ENCODE assay signal across 8 cellular contexts in the genomic region with DNA sequence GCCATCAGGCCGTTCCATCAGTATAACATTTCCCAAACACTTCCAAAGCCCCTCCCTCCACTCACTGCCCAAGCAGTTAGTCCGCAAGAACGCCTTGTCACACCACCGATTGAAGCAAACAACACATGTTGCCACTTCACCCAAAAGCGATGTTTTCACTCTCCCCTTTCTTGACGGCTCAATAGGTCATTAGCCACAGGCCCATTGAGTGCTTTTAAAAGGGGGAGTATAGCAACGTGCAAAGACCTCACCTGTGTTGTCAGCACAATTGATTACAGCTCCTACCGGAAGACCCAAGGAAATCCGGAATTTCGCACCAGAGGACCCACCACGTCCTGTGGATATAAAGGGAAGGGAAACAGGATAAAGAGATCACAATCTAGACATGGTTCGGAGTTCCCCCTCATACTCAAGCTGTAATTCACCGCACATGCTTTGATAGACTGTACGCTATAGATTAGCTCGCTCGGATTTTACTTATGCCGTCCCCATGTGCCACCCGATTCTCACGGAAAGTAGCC. TPM values are rescaled to one million over a fixed set of nuclear protein-coding genes. Genes with fewer than 3 reads are reported as not detected.
A peak's percentile ranks its signal among the peaks of the same experiment; 100 is the strongest.
DNase-seq lines count a peak whose midpoint lies in the region; ATAC-seq and TF ChIP-seq lines count a peak whose summit lies in the region.

No MANE protein-coding gene starts in this region.

- DNase-seq in cardiac muscle cell (ENCODE audit: low read depth in 1 of 2, low spot score in 1 of 2) (no peak), cardiac septum (ENCODE audit: low spot score) (no peak), hepatocyte (ENCODE audit: low spot score) (no peak), smooth muscle cell (lab: John Stamatoyannopoulos, UW; ENCODE audit: unreplicated experiment) (no peak), activated gamma-delta T cell (lab: John Stamatoyannopoulos, UW) (no peak)
- no peak for DNase-seq in activated naive CD4-positive, alpha-beta T cell treated with anti-CD3 and anti-CD28 coated beads, Interleukin-2, amount 50 U/mL, for 72 hours (ENCODE audit: low spot score in 2 of 2)

- H3K27me3 ChIP-seq in cardiac muscle cell (no peaks in the 10 kb centered on the region), hepatocyte (no peaks in the 10 kb centered on the region), smooth muscle cell (ENCODE audit: low read depth) (no peaks in the 10 kb centered on the region)

- peaks cover 39% of the 10 kb centered on the region for H3K79me2 ChIP-seq in hepatocyte
- peaks cover 36% of the 10 kb centered on the region for H3K79me2 ChIP-seq in smooth muscle cell (ENCODE audit: low read depth)

- peak overlapping the region; percentile 18 for H2AFZ ChIP-seq in hepatocyte
- peak overlapping the region; percentile 88 for H2AFZ ChIP-seq in smooth muscle cell (ENCODE audit: low read depth)

- ATAC-seq in activated naive CD4-positive, alpha-beta T cell treated with anti-CD3 and anti-CD28 coated beads, Interleukin-2, amount 50 U/mL, for 72 hours: peak in 1 of 2 donors; percentile 7
- ATAC-seq in GM19452 (IDR thresholded peaks at IDR 0.05; ENCODE audit: unreplicated experiment) (no peak), HG02678 (IDR thresholded peaks at IDR 0.05; ENCODE audit: unreplicated experiment) (no peak)

- H4K20me1 ChIP-seq in hepatocyte (ENCODE audit: insufficient read depth, poor library complexity, severe bottlenecking) (peaks cover 27% of the 10 kb centered on the region), smooth muscle cell (ENCODE audit: low read depth) (peaks cover 54% of the 10 kb centered on the region)

- H3K4me3 ChIP-seq in cardiac muscle cell (peak overlapping the region; percentile 88), hepatocyte (peak overlapping the region; percentile 67), smooth muscle cell (peak overlapping the region; percentile 83)

- H3K27ac Mint-ChIP-seq in activated naive CD4-positive, alpha-beta T cell treated with anti-CD3 and anti-CD28 coated beads, Interleukin-2, amount 50 U/mL, for 72 hours: peak overlapping the region; percentile 98 to 100

- H3K9me3 Mint-ChIP-seq in activated naive CD4-positive, alpha-beta T cell treated with anti-CD3 and anti-CD28 coated beads, Interleukin-2, amount 50 U/mL, for 72 hours: no peaks in the 10 kb centered on the region

- H3K4me2 ChIP-seq in hepatocyte: peak overlapping the region; percentile 95
- H3K4me2 ChIP-seq in smooth muscle cell: peak overlapping the region; percentile 100

- H3K36me3 Mint-ChIP-seq in activated naive CD4-positive, alpha-beta T cell treated with anti-CD3 and anti-CD28 coated beads, Interleukin-2, amount 50 U/mL, for 72 hours: peaks cover 45 to 55% of the 10 kb centered on the region in 2 donors

- intact Hi-C loops in cardiac septum (cut with DNase I): loop anchor here (1.0 kb wide), 1 partner anchor 28 kb away; a partner anchor contains a TSS

- under 1% methylated on average over 19 of the region's 19 CpGs for WGBS in hepatocyte (ENCODE audit: low lambda C conversion rate, missing lambda C conversion rate)
- under 1% methylated on average over 19 of the region's 19 CpGs for WGBS in smooth muscle cell (ENCODE audit: low lambda C conversion rate)

- no peaks in the 10 kb centered on the region for H3K9me3 ChIP-seq in cardiac muscle cell (ENCODE audit: low read depth)
- H3K9me3 ChIP-seq in hepatocyte (ENCODE audit: low read depth): no peaks in the 10 kb centered on the region
- no peaks in the 10 kb centered on the region for H3K9me3 ChIP-seq in smooth muscle cell (replicated peaks; ENCODE audit: low read depth)

- TF ChIP-seq CTCF in cardiac muscle cell (IDR thresholded peaks at IDR 0.05; ENCODE audit: low read depth, low read length): no peak
- TF ChIP-seq CTCF in hepatocyte (IDR thresholded peaks at IDR 0.05; ENCODE audit: poor library complexity): no peak
- no peak for TF ChIP-seq CTCF in smooth muscle cell (IDR thresholded peaks at IDR 0.05; ENCODE audit: borderline replicate concordance, insufficient read depth, poor library complexity, severe bottlenecking)

- H3F3A ChIP-seq in smooth muscle cell (ENCODE audit: low read depth): peaks cover 32% of the 10 kb centered on the region

- H3K9ac ChIP-seq in smooth muscle cell (ENCODE audit: low read depth): peak overlapping the region; percentile 97

- peak overlapping the region; percentile 95 for H3K27ac ChIP-seq in cardiac muscle cell
- H3K27ac ChIP-seq in hepatocyte: peak overlapping the region; percentile 96
- peak overlapping the region; percentile 98 for H3K27ac ChIP-seq in smooth muscle cell (ENCODE audit: low read depth)

- H3K9me2 ChIP-seq in hepatocyte (replicated peaks; ENCODE audit: insufficient read depth): no peaks in the 10 kb centered on the region

- H3K4me1 ChIP-seq in cardiac muscle cell (ENCODE audit: low read depth) (peaks cover 14% of the 10 kb centered on the region), hepatocyte (ENCODE audit: insufficient read depth) (peaks cover 15% of the 10 kb centered on the region), smooth muscle cell (ENCODE audit: low read depth) (peaks cover 22% of the 10 kb centered on the region)

- peaks cover 43% of the 10 kb centered on the region for H3K36me3 ChIP-seq in cardiac muscle cell
- no peaks in the 10 kb centered on the region for H3K36me3 ChIP-seq in hepatocyte (replicated peaks; ENCODE audit: insufficient read depth, low read depth)
- H3K36me3 ChIP-seq in smooth muscle cell (ENCODE audit: low read depth): peaks cover 7% of the 10 kb centered on the region

RNA-seq across cellular contexts. Expression of a gene that starts 0.7 kb away (rescaled TPM):
- total RNA-seq in cardiac muscle cell (2,451 and 2,692 TPM in 2 replicates), cardiac septum (564 TPM), hepatocyte (1,384 and 1,482 TPM in 2 replicates), smooth muscle cell (1,675 and 1,715 TPM in 2 replicates)
- polyA plus RNA-seq in cardiac muscle cell (567 and 626 TPM in 2 replicates), hepatocyte (479 and 491 TPM in 2 replicates), smooth muscle cell (435 and 499 TPM in 2 replicates)
- total RNA-seq in activated naive CD4-positive, alpha-beta T cell treated with anti-CD3 and anti-CD28 coated beads, Interleukin-2, amount 50 U/mL, for 72 hours: 1,000 to 10,000 TPM; 1,602 to 2,658 TPM

RNA-seq across cellular contexts. Expression of a gene that starts 17.0 kb away (rescaled TPM):
- total RNA-seq in cardiac muscle cell (46.0 and 51.2 TPM in 2 replicates), cardiac septum (25.3 TPM), hepatocyte (214 and 238 TPM in 2 replicates), smooth muscle cell (108 and 133 TPM in 2 replicates)
- polyA plus RNA-seq in cardiac muscle cell (28.1 and 38.0 TPM in 2 replicates), hepatocyte (131 and 141 TPM in 2 replicates), smooth muscle cell (120 and 130 TPM in 2 replicates)
- total RNA-seq in activated naive CD4-positive, alpha-beta T cell treated with anti-CD3 and anti-CD28 coated beads, Interleukin-2, amount 50 U/mL, for 72 hours: 100 to 1,000 TPM; 141 to 185 TPM

RNA-seq across cellular contexts. Expression of a gene that starts 27.7 kb away (rescaled TPM):
- 6.4 and 14.6 TPM in 2 replicates for total RNA-seq in cardiac muscle cell
- polyA plus RNA-seq in cardiac muscle cell: 9.4 and 19.9 TPM in 2 replicates
- total RNA-seq in cardiac septum: 10.4 TPM
- total RNA-seq in activated naive CD4-positive, alpha-beta T cell treated with anti-CD3 and anti-CD28 coated beads, Interleukin-2, amount 50 U/mL, for 72 hours: 10 to 100 TPM; 19.2 to 41.9 TPM
- total RNA-seq in hepatocyte: 10.0 and 11.0 TPM in 2 replicates
- 16.5 and 18.5 TPM in 2 replicates for polyA plus RNA-seq in hepatocyte
- 9.2 and 26.0 TPM in 2 replicates for total RNA-seq in smooth muscle cell
- 11.0 and 17.2 TPM in 2 replicates for polyA plus RNA-seq in smooth muscle cell

RNA-seq across cellular contexts. Expression of a gene that starts 53.5 kb away (rescaled TPM):
- total RNA-seq in cardiac muscle cell: 98.7 and 116 TPM in 2 replicates
- polyA plus RNA-seq in cardiac muscle cell: 17.4 and 23.3 TPM in 2 replicates
- total RNA-seq in cardiac septum: 48.4 TPM
- total RNA-seq in activated naive CD4-positive, alpha-beta T cell treated with anti-CD3 and anti-CD28 coated beads, Interleukin-2, amount 50 U/mL, for 72 hours: 10 to 100 TPM; 38.4 to 45.5 TPM
- total RNA-seq in hepatocyte: 39.3 and 46.8 TPM in 2 replicates
- polyA plus RNA-seq in hepatocyte: 8.2 and 11.1 TPM in 2 replicates
- 31.9 and 46.5 TPM in 2 replicates for total RNA-seq in smooth muscle cell
- 11.1 and 13.7 TPM in 2 replicates for polyA plus RNA-seq in smooth muscle cell
